1 cellular context compared by ENCODE assay signal in genomic region chr3:48088749-48089466, GRCh38.
TF ChIP-seq lines count a peak whose summit lies in the region.

No MANE protein-coding gene starts in this region.

TF ChIP-seq in GM12878, 131 proteins besides CTCF, POLR2A, EP300 and RAD21 (continued from another document and continues in another):
- TF ChIP-seq CUX1 (IDR thresholded peaks at IDR 0.05; ENCODE audit: insufficient replicate concordance, low read depth, low read length) (no peak), SREBF1 (IDR thresholded peaks at IDR 0.05; ENCODE audit: low read length) (no peak), KDM1A (IDR thresholded peaks at IDR 0.05; ENCODE audit: borderline replicate concordance) (no peak), RUNX3 (IDR thresholded peaks at IDR 0.05; ENCODE audit: low read length) (peak; percentile 58), TAF1 (IDR thresholded peaks at IDR 0.05; ENCODE audit: borderline replicate concordance, low read depth, low read length) (peak; percentile 84; the same call in 1 of the 2 replicates), SUZ12 (IDR thresholded peaks at IDR 0.05; ENCODE audit: unreplicated experiment) (no peak), RAD51 (IDR thresholded peaks at IDR 0.05) (no peak), GATAD2B (conservative IDR thresholded peaks at IDR 0.05; ENCODE audit: low read depth) (peak; percentile 78), ZNF384 (IDR thresholded peaks at IDR 0.05; ENCODE audit: borderline replicate concordance, low read depth, low read length) (no peak), CREB1 (IDR thresholded peaks at IDR 0.05; ENCODE audit: low read depth) (peak; percentile 77), IRF4 (IDR thresholded peaks at IDR 0.05; ENCODE audit: low read depth, low read length) (no peak), HDAC6 (IDR thresholded peaks at IDR 0.05; ENCODE audit: unreplicated experiment) (peak; percentile 15), SUPT20H (IDR thresholded peaks at IDR 0.05; ENCODE audit: borderline replicate concordance, control insufficient read depth, low read depth, low read length) (no peak), NFXL1 (IDR thresholded peaks at IDR 0.05; ENCODE audit: borderline replicate concordance) (no peak), MLLT1 (IDR thresholded peaks at IDR 0.05) (peak; percentile 62; the same call in 1 of the 2 replicates), E2F8 (IDR thresholded peaks at IDR 0.05; ENCODE audit: low read depth, partially characterized antibody) (no peak), ATF7 (IDR thresholded peaks at IDR 0.05; ENCODE audit: low read depth) (peak; percentile 81), SMAD5 (IDR thresholded peaks at IDR 0.05; ENCODE audit: low read depth) (peak; percentile 78; the same call in 1 of the 2 replicates), STAT3 (IDR thresholded peaks at IDR 0.05; ENCODE audit: low read depth, low read length) (no peak), SKIL (IDR thresholded peaks at IDR 0.05; ENCODE audit: low read depth, poor library complexity, severe bottlenecking) (no peak), POLR2AphosphoS2 (IDR thresholded peaks at IDR 0.05; ENCODE audit: low read depth, low read length) (peak; percentile 48; the same call in 1 of the 2 replicates), FOXK2 (IDR thresholded peaks at IDR 0.05) (no peak), PML (IDR thresholded peaks at IDR 0.05; ENCODE audit: low read length) (peak; percentile 78; the same call in 1 of the 2 replicates), POLR2AphosphoS5 (IDR thresholded peaks at IDR 0.05; ENCODE audit: low read length) (peak; percentile 94), NKRF (conservative IDR thresholded peaks at IDR 0.05) (peak; percentile 72; the same call in 1 of the 2 replicates), EGR1 (IDR thresholded peaks at IDR 0.05; ENCODE audit: borderline replicate concordance in 1 of 2, low read depth in 2 of 2, low read length in 2 of 2) (peak in 1 of 2 experiments; percentile 29; a peak in 1 of 3 replicates), ZBTB40 (IDR thresholded peaks at IDR 0.05; ENCODE audit: borderline replicate concordance) (no peak), PKNOX1 (IDR thresholded peaks at IDR 0.05) (peak; percentile 45; the same call in 1 of the 2 replicates), HCFC1 (IDR thresholded peaks at IDR 0.05; ENCODE audit: low read length) (no peak; the same call in 1 of the 2 replicates), TCF7 (IDR thresholded peaks at IDR 0.05; ENCODE audit: borderline replicate concordance) (no peak), SMC3 (IDR thresholded peaks at IDR 0.05; ENCODE audit: borderline replicate concordance, low read length) (no peak), SRF (IDR thresholded peaks at IDR 0.05; ENCODE audit: low read depth in 2 of 2, low read length in 2 of 2) (peak in 1 of 2 experiments; percentile 12; a peak in 1 of 4 replicates), ZNF592 (IDR thresholded peaks at IDR 0.05) (no peak)
